Comparison of ENCODE assay signal across 1 cellular context in genomic region chr10:22708772-22709171, GRCh38.
TF ChIP-seq lines count a peak whose summit lies in the region.

No MANE protein-coding gene starts in this region.

TF ChIP-seq in K562, 482 proteins besides CTCF, POLR2A, EP300 and RAD21 (continued from another document):
- TF ChIP-seq, protein P1, sequence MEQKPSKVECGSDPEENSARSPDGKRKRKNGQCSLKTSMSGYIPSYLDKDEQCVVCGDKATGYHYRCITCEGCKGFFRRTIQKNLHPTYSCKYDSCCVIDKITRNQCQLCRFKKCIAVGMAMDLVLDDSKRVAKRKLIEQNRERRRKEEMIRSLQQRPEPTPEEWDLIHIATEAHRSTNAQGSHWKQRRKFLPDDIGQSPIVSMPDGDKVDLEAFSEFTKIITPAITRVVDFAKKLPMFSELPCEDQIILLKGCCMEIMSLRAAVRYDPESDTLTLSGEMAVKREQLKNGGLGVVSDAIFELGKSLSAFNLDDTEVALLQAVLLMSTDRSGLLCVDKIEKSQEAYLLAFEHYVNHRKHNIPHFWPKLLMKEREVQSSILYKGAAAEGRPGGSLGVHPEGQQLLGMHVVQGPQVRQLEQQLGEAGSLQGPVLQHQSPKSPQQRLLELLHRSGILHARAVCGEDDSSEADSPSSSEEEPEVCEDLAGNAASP (IDR thresholded peaks at IDR 0.05) = no peak
- TF ChIP-seq E2F3 (CRISPR knock-in tag; IDR thresholded peaks at IDR 0.05) = no peak
- TF ChIP-seq HEY1 (CRISPR knock-in tag; IDR thresholded peaks at IDR 0.05; ENCODE audit: borderline replicate concordance) = no peak
- TF ChIP-seq MIER1 (IDR thresholded peaks at IDR 0.05; ENCODE audit: low read depth) = no peak
- 0 out of 4 replicates have a peak, but pooled peaks of 1 of the 2 experiments have one; percentile 7 for TF ChIP-seq KDM1A (IDR thresholded peaks at IDR 0.05)
- TF ChIP-seq MBD1 (CRISPR knock-in tag; IDR thresholded peaks at IDR 0.05) = no peak
TF ChIP-seq in K562: peak in this region for 2.
